ENCODE assay signal across 22 cellular contexts in the genomic region with DNA sequence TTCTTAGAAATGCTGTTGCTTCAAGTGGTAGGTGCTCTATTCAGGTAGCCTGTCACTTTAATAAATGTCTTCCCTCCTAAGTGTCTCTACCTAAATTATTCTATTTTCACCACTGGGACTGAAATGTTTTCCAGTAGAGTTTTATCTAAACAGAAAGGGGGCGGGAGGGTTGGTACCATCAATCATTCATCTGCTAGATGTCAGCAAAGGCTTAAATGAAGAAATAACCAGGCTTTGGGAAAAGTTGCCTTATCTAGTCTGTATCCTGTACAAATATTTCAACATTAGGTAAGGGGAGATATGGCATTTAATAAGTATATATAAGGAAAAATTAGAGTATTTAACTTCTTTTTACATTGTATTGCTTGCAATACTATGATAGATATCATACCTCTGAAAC. TPM values are rescaled to one million over a fixed set of nuclear protein-coding genes. Genes with fewer than 3 reads are reported as not detected.
DNase-seq lines count a peak whose midpoint lies in the region; ATAC-seq, FAIRE-seq and TF ChIP-seq lines count a peak whose summit lies in the region.
"Had no signal": no experiment of that assay in that cellular context is flagged by ENCODE, and none has a peak within 500 bp of the region (broad histone marks: within the 10 kb centered on the region; RNA-seq: fewer than 3 reads in every experiment).

No MANE protein-coding gene starts in this region.

- H3K4me1 ChIP-seq in HCT116 (ENCODE audit: control insufficient read depth in 1 of 2, insufficient read depth in 2 of 2, low read length in 2 of 2) = peaks cover 76 to 91% of the 10 kb centered on the region in 2 experiments
- peaks cover 0 to 9% of the 10 kb centered on the region in 2 experiments; a peak in 3 of 5 replicates for H3K4me1 ChIP-seq in K562 (replicated peaks in 1 of 2; ENCODE audit: control insufficient read depth in 2 of 2, insufficient read depth in 2 of 2, low read length in 2 of 2)
- H3K4me1 ChIP-seq in thyroid gland = no peaks in the 10 kb centered on the region
- H3K4me1 ChIP-seq: A549; BLaER1 treated with 17β-estradiol and CSF1 and Interleukin-3, amounts not matched to agents 10 nM and 100 nM had no signal

- H3K9me1 ChIP-seq in K562 (ENCODE audit: control insufficient read depth, insufficient read depth, low read length) = no peaks in the 10 kb centered on the region

- no peak for FAIRE-seq in K562 (lab: Jason Lieb, UNC)
- FAIRE-seq: A549, D721Med, GM12878, GM12892, GM18507 had no signal

- 0% methylated on average over 1 of the region's 1 CpG for WGBS in K562 (ENCODE audit: insufficient coverage, low coverage, missing lambda C conversion rate)
- 91 to 98% methylated on average over 1 of the region's 1 CpG for WGBS in thyroid gland, 2 donors

- no peak for TF ChIP-seq POLR2A in HCT116 (IDR thresholded peaks at IDR 0.05; ENCODE audit: borderline replicate concordance, extremely low read depth, insufficient read depth, insufficient read length)
- TF ChIP-seq POLR2A in K562 (conservative IDR thresholded peaks at IDR 0.05) = no peak
- no peak for TF ChIP-seq POLR2A in thyroid gland (IDR thresholded peaks at IDR 0.05)

- DNase-seq in HCT116 (ENCODE audit: low read depth, low spot score) (no peak), HuH-7.5 (ENCODE audit: low spot score) (peak; percentile 7), OCI-M1 (lab: John Stamatoyannopoulos, UW) (peak; percentile 20), K562 (ENCODE audit: extremely low read depth in 1 of 4, low spot score in 3 of 4) (peak in 2 of 4 experiments; percentile 30 to 32), thyroid gland (no peak), caudate nucleus (lab: John Stamatoyannopoulos, UW) (no peak)
- DNase-seq in activated CD4-positive, alpha-beta T cell treated with anti-CD3 and anti-CD28 coated beads, Interleukin-2, amount 50 U/mL, for 1 hour = no peak
- DNase-seq: AML-193; Calu3; CD4-positive, alpha-beta T cell; CD8-positive, alpha-beta T cell; DMS79 treated with DMSO at 0.1 percent for 48 hours; GDM1 had no signal

- BruUV-seq in HCT116 (replicated peaks; lab: Mats Ljungman, UMichigan) (no TSS peak), K562 (replicated peaks; lab: Mats Ljungman, UMichigan) (no TSS peak)

- H3K36me3 ChIP-seq in HCT116 (ENCODE audit: control insufficient read depth in 1 of 2, insufficient read depth in 2 of 2, low read length in 2 of 2) = 0 out of 4 replicates have a peak, but pooled peaks cover 0 to 8% of the 10 kb centered on the region in 2 experiments
- no peaks in the 10 kb centered on the region for H3K36me3 ChIP-seq in K562 (ENCODE audit: control insufficient read depth, insufficient read depth, low read length)
- no peaks in the 10 kb centered on the region for H3K36me3 ChIP-seq in thyroid gland

- TF ChIP-seq EP300 in K562 (IDR thresholded peaks at IDR 0.05; ENCODE audit: low read length) = no peak

- H3K9me2 ChIP-seq in HCT116 (ENCODE audit: insufficient read depth) = no peaks in the 10 kb centered on the region; the same call in 1 of the 2 replicates

- no peak overlapping the region for H3K4me3 ChIP-seq in HCT116 (replicated peaks in 1 of 2; ENCODE audit: low read depth in 1 of 2, low read length in 2 of 2)
- H3K4me3 ChIP-seq in K562 = no peak overlapping the region
- H3K4me3 ChIP-seq in thyroid gland (replicated peaks in 1 of 3) = no peak overlapping the region
- H3K4me3 ChIP-seq: A549; BLaER1 treated with 17β-estradiol and CSF1 and Interleukin-3, amounts not matched to agents 10 nM and 100 nM; GM12878 had no signal

- CTCF ChIA-PET in HCT116 (lab: Charles Lee) = no interaction called here
- CTCF ChIA-PET in K562 (lab: Yijun Ruan, JAX; ENCODE audit: low intra/inter-chr PET ratio) = no interaction called here

- RAD21 ChIA-PET in HCT116 (lab: Charles Lee; ENCODE audit: low non-redundant PET in 1 of 2, low total read pairs in 2 of 2, uncharacterized antibody in 2 of 2, unreplicated experiment in 2 of 2) = no interaction called here

- H2AFZ ChIP-seq in HCT116 (ENCODE audit: low read depth, low read length, poor library complexity, severe bottlenecking) = no peak overlapping the region
- H2AFZ ChIP-seq in K562 (ENCODE audit: low read depth, low read length) = no peak overlapping the region

- no peak overlapping the region for H3K9ac ChIP-seq in HCT116 (ENCODE audit: low read length)
- no peak overlapping the region for H3K9ac ChIP-seq in K562 (ENCODE audit: insufficient read depth in 1 of 2, low read depth in 2 of 2, low read length in 2 of 2)
- H3K9ac ChIP-seq: BLaER1 treated with 17β-estradiol and CSF1 and Interleukin-3, amounts not matched to agents 10 nM and 100 nM had no signal

- peaks cover 95% of the 10 kb centered on the region for H3K79me2 ChIP-seq in HCT116 (ENCODE audit: insufficient read depth, low read length)
- H3K79me2 ChIP-seq in K562 (ENCODE audit: control insufficient read depth, insufficient read depth, low read length) = no peaks in the 10 kb centered on the region

- TF ChIP-seq RAD21 in HCT116 (IDR thresholded peaks at IDR 0.05; ENCODE audit: low read depth) (no peak), K562 (CRISPR knock-in tag; conservative IDR thresholded peaks at IDR 0.05 in 1 of 2, IDR thresholded peaks at IDR 0.05 in 1 of 2) (no peak)

- ATAC-seq in HCT116 (no peak), K562 (peak; percentile 26; the same call in 1 of the 3 replicates)
- ATAC-seq: A549; CD8-positive, alpha-beta T cell; GM12878 had no signal

- H4K20me1 ChIP-seq in HCT116 (ENCODE audit: insufficient read depth) (no peaks in the 10 kb centered on the region), K562 (replicated peaks; ENCODE audit: control insufficient read depth, insufficient read depth, low read length) (no peaks in the 10 kb centered on the region)

- in situ Hi-C loops in K562 (cut with MboI) = no loop called here

- POLR2A ChIA-PET in HCT116 (lab: Charles Lee) = no interaction called here
- POLR2A ChIA-PET in K562 (lab: Yijun Ruan, JAX) = no interaction called here

- TF ChIP-seq CTCF in HCT116 (IDR thresholded peaks at IDR 0.05 in 2 of 3, conservative IDR thresholded peaks at IDR 0.05 in 1 of 3; ENCODE audit: borderline replicate concordance in 1 of 3, insufficient read depth in 1 of 3, low read depth in 2 of 3, low read length in 2 of 3) (no peak), K562 (IDR thresholded peaks at IDR 0.05 in 2 of 3, conservative IDR thresholded peaks at IDR 0.05 in 1 of 3; ENCODE audit: insufficient read depth in 2 of 3, low read depth in 1 of 3, low read length in 3 of 3) (no peak), thyroid gland (IDR thresholded peaks at IDR 0.05) (no peak)

- H3K4me2 ChIP-seq in HCT116 (ENCODE audit: low read length) = no peak overlapping the region; the same call in 1 of the 2 replicates
- H3K4me2 ChIP-seq in K562 (ENCODE audit: insufficient read depth, low read length) = no peak overlapping the region
- H3K4me2 ChIP-seq: A549; BLaER1 treated with 17β-estradiol and CSF1 and Interleukin-3, amounts not matched to agents 10 nM and 100 nM had no signal

- H3K27me3 ChIP-seq in HCT116 (ENCODE audit: insufficient read depth, low read length) = no peaks in the 10 kb centered on the region
- no peaks in the 10 kb centered on the region for H3K27me3 ChIP-seq in K562 (ENCODE audit: control insufficient read depth in 2 of 2, insufficient read depth in 2 of 2, low read length in 2 of 2)
- H3K27me3 ChIP-seq in thyroid gland = no peaks in the 10 kb centered on the region
- H3K27me3 ChIP-seq: BLaER1 treated with 17β-estradiol and CSF1 and Interleukin-3, amounts not matched to agents 10 nM and 100 nM had no signal

- intact Hi-C loops in HCT116 (cut with micrococcal nuclease) = no loop called here
- intact Hi-C loops in K562 (cut with micrococcal nuclease) = no loop called here
- intact Hi-C loops in thyroid gland (cut with DNase I) = no loop called here

- H3K27ac ChIP-seq in HCT116 (ENCODE audit: low read depth, low read length) (peak overlapping the region; percentile 57; the same call in 1 of the 2 replicates), K562 (ENCODE audit: extremely low read depth, low read depth, low read length) (no peak overlapping the region), thyroid gland (no peak overlapping the region), caudate nucleus (ENCODE audit: low read depth, low read length) (no peak overlapping the region)
- H3K27ac ChIP-seq: 22Rv1; A549; BLaER1 treated with 17β-estradiol and CSF1 and Interleukin-3, amounts not matched to agents 10 nM and 100 nM; C4-2B had no signal

- no peaks in the 10 kb centered on the region for H3K9me3 ChIP-seq in HCT116 (ENCODE audit: control insufficient read depth in 1 of 2, insufficient read depth in 1 of 2, low read depth in 1 of 2, low read length in 2 of 2)
- no peaks in the 10 kb centered on the region for H3K9me3 ChIP-seq in K562 (replicated peaks; ENCODE audit: control insufficient read depth, insufficient read depth, low read depth, low read length)
- no peaks in the 10 kb centered on the region for H3K9me3 ChIP-seq in thyroid gland
- H3K9me3 ChIP-seq: A549; BLaER1 treated with 17β-estradiol and CSF1 and Interleukin-3, amounts not matched to agents 10 nM and 100 nM; Caco-2 had no signal

RNA-seq across cellular contexts. Expression of gene VTI1A, which starts 51.8 kb away (rescaled TPM):
- 80.7 TPM for total RNA-seq in HCT116 (2021; ENCODE audit: unreplicated experiment)
- 15.4 and 23.6 TPM in 2 replicates for polyA plus RNA-seq in HCT116 (2012)
- total RNA-seq in K562 (2011; cell fraction: chromatin; rRNA removed; ENCODE audit: low replicate concordance) = 27.4 and 67.4 TPM in 2 replicates
- total RNA-seq in K562 (2011; cell fraction: nucleolus; rRNA removed) = 15.8 and 20.4 TPM in 2 replicates
- total RNA-seq in K562 (2011; cell fraction: nucleoplasm; rRNA removed) = 33.9 and 50.8 TPM in 2 replicates
- 20.1 and 20.8 TPM in 2 replicates for total RNA-seq in K562 (2014; rRNA removed)
- 20.9 and 26.7 TPM in 2 replicates for total RNA-seq in K562 (2014; rRNA removed; fragmentation: Illumina TruSeq; extraction: Trizol)
- 21.4 and 22.1 TPM in 2 replicates for total RNA-seq in K562 (2015; rRNA removed; fragmentation: Illumina TruSeq; extraction: Trizol)
- total RNA-seq in K562 (2021) = 20.4 and 21.2 TPM in 2 replicates
- 12.2 and 15.9 TPM in 2 replicates for polyA plus RNA-seq in K562 (2011; rRNA removed)
- 8.9 and 11.0 TPM in 2 replicates for polyA plus RNA-seq in K562 (2011; cell fraction: cytosol; rRNA removed)
- 16.9 and 18.1 TPM in 2 replicates for polyA plus RNA-seq in K562 (2011; cell fraction: nucleus; rRNA removed)
- polyA plus RNA-seq in K562 (2012) = 8.7 and 9.5 TPM in 2 replicates
- polyA plus RNA-seq in K562 (2014; fragmentation: Illumina TruSeq; extraction: Trizol) = 14.9 and 15.7 TPM in 2 replicates
- polyA plus RNA-seq in K562 (2014; fragmentation: Nextera tagmentation; extraction: Ambion mirVana) = 10 to 100 TPM in 1 of 2 experiments, 1 to 10 TPM in 1; 9.3 to 13.3 TPM
- 15.7 and 16.0 TPM in 2 replicates for polyA plus RNA-seq in K562 (2014; rRNA removed)
- 24.5 and 26.7 TPM in 2 replicates for polyA minus RNA-seq in K562 (2011; rRNA and poly(A)+ RNA removed)
- 7.0 and 9.0 TPM in 2 replicates for polyA minus RNA-seq in K562 (2011; cell fraction: cytosol; rRNA and poly(A)+ RNA removed)
- polyA minus RNA-seq in K562 (2011; cell fraction: nucleus; rRNA and poly(A)+ RNA removed) = 37.7 and 53.9 TPM in 2 replicates
- 10 to 100 TPM; 49.3 to 84.5 (median 61.2) TPM for total RNA-seq in thyroid gland

RNA-seq across cellular contexts. Expression of gene ZDHHC6, which starts 52.1 kb away (rescaled TPM):
- total RNA-seq in HCT116 (2021; ENCODE audit: unreplicated experiment) (88.5 TPM), K562 (2014; rRNA removed) (13.6 and 14.1 TPM in 2 replicates), K562 (2014; rRNA removed; fragmentation: Illumina TruSeq; extraction: Trizol) (20.1 and 20.3 TPM in 2 replicates), K562 (2015; rRNA removed; fragmentation: Illumina TruSeq; extraction: Trizol) (25.1 and 26.0 TPM in 2 replicates), K562 (2021) (18.1 and 19.3 TPM in 2 replicates), thyroid gland (10 to 100 TPM; 26.5 to 39.2 (median 34.1) TPM)
- 28.5 and 41.6 TPM in 2 replicates for polyA plus RNA-seq in HCT116 (2012)
- 21.1 and 36.0 TPM in 2 replicates for total RNA-seq in K562 (2011; cell fraction: chromatin; rRNA removed; ENCODE audit: low replicate concordance)
- total RNA-seq in K562 (2011; cell fraction: nucleolus; rRNA removed) = 12.8 and 13.3 TPM in 2 replicates
- 19.5 and 20.5 TPM in 2 replicates for total RNA-seq in K562 (2011; cell fraction: nucleoplasm; rRNA removed)
- polyA plus RNA-seq in K562 (2011; rRNA removed) (18.3 and 20.7 TPM in 2 replicates), K562 (2014; fragmentation: Illumina TruSeq; extraction: Trizol) (18.3 and 24.0 TPM in 2 replicates), K562 (2014; fragmentation: Nextera tagmentation; extraction: Ambion mirVana) (10 to 100 TPM; 21.5 to 30.1 TPM), K562 (2014; rRNA removed) (28.5 and 30.5 TPM in 2 replicates)
- 4.8 and 9.3 TPM in 2 replicates for polyA plus RNA-seq in K562 (2011; cell fraction: cytosol; rRNA removed)
- 46.1 and 62.4 TPM in 2 replicates for polyA plus RNA-seq in K562 (2011; cell fraction: nucleus; rRNA removed)
- 14.5 and 16.2 TPM in 2 replicates for polyA plus RNA-seq in K562 (2012)
- 16.4 and 19.0 TPM in 2 replicates for polyA minus RNA-seq in K562 (2011; rRNA and poly(A)+ RNA removed)
- 4.9 and 6.0 TPM in 2 replicates for polyA minus RNA-seq in K562 (2011; cell fraction: cytosol; rRNA and poly(A)+ RNA removed)
- polyA minus RNA-seq in K562 (2011; cell fraction: nucleus; rRNA and poly(A)+ RNA removed) = 19.4 and 32.9 TPM in 2 replicates

Comparison
In these comparisons a context has a peak if more than half of its experiments do, and no peak if none do; other contexts are left out.
1. DNase-seq: peak in HuH-7.5 (single experiment) and OCI-M1 (single experiment); none in HCT116 (single experiment), thyroid gland (0 of 2), caudate nucleus (0 of 61) and activated CD4-positive, alpha-beta T cell treated with anti-CD3 and anti-CD28 coated beads, Interleukin-2, amount 50 U/mL, for 1 hour (single experiment).
2. Of the 22 proteins assayed by ChIP-seq in both K562 and HCT116: peak only in K562: CEBPB; only in HCT116: none; in both: none; in neither: 21.